8 cellular contexts compared by ENCODE assay signal in the genomic region with DNA sequence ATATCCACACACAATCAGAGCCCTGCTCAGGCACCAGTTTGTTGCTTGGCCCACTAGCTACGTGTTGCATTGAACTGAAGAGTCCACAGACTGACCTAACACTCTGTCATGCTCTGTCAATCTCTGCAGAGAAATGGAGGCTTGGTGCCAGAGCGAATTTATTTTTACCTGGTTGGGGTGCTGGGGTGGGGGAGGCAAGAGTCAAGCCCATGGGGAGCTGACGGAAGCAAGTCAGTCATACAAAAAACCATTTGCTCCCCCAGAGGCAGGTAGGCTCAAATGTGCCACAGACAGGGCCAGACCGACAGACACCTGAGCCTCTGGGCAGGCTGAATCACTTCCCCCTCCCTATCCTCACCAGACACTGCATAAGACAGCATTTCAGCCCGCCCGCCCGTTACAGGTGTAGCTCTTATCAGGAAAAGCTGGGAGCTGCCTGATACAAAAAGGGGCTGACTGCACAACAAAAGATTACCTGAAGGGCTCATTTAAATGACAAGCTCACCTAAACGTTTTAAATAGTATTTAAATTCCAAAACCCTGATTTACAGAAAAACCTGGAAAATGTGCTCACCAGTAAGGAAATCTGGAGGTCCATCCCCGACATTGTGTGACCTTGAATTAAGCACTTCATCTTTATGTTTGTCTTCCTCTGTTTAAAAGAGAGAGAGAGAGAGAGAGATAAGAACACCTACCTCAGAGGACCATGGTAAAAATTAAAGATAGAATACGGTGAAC. TPM values are rescaled to one million over a fixed set of nuclear protein-coding genes. Genes with fewer than 3 reads are reported as not detected.
DNase-seq lines count a peak whose midpoint lies in the region.

No MANE protein-coding gene starts in this region.

- no peak overlapping the region for H2BK12ac ChIP-seq in neuronal stem cell (ENCODE audit: low read length)

- H3K4me3 ChIP-seq in esophagus (ENCODE audit: low read depth in 1 of 2, low read length in 2 of 2) (peak overlapping the region; percentile 8 to 76), neuronal stem cell (ENCODE audit: low read length in 2 of 2) (peak overlapping the region in 1 of 2 donors; percentile 97)

- no peak overlapping the region for H2BK15ac ChIP-seq in neuronal stem cell (ENCODE audit: low read length)

- H2AK5ac ChIP-seq in neuronal stem cell (ENCODE audit: low read depth, low read length) = peak overlapping the region; percentile 77

- H2AFZ ChIP-seq in neuronal stem cell (ENCODE audit: low read length) = peak overlapping the region; percentile 96

- no peak overlapping the region for H3K23ac ChIP-seq in neuronal stem cell (ENCODE audit: low read depth, low read length, poor library complexity)

- H4K8ac ChIP-seq in neuronal stem cell (ENCODE audit: low read depth, low read length) = no peak overlapping the region

- H3K36me3 ChIP-seq in ES-I3 (ENCODE audit: insufficient read depth, low read length) (peaks cover 26% of the 10 kb centered on the region), esophagus (ENCODE audit: control insufficient read depth in 2 of 2, insufficient read depth in 2 of 2, low read length in 1 of 2) (peaks cover 0 to 7% of the 10 kb centered on the region in 2 donors), neuronal stem cell (replicated peaks in 1 of 2; ENCODE audit: control insufficient read depth in 2 of 2, insufficient read depth in 2 of 2, low read length in 2 of 2) (peaks cover 15 to 69% of the 10 kb centered on the region in 2 donors)

- no peak overlapping the region for H2BK5ac ChIP-seq in neuronal stem cell (ENCODE audit: low read length)

- H3K4me1 ChIP-seq in ES-I3 (ENCODE audit: insufficient read depth, low read length) (peaks cover 25% of the 10 kb centered on the region), esophagus (ENCODE audit: control insufficient read depth in 2 of 2, insufficient read depth in 2 of 2, low read length in 1 of 2) (peaks cover 0 to 5% of the 10 kb centered on the region in 2 donors), neuronal stem cell (ENCODE audit: control insufficient read depth in 2 of 2, insufficient read depth in 1 of 2, low read depth in 1 of 2, low read length in 2 of 2) (peaks cover 14 to 21% of the 10 kb centered on the region in 2 donors)

- 20 to 21% methylated on average over 10 of the region's 10 CpGs for WGBS in esophagus, 2 donors
- no CpG with 5 or more reads among the region's 10 CpGs for WGBS in neuronal stem cell (ENCODE audit: extremely low coverage in 2 of 2, insufficient read length in 2 of 2, insufficient replicate concordance in 1 of 2), 2 donors

- peak overlapping the region; percentile 31 for H3K4me2 ChIP-seq in neuronal stem cell (ENCODE audit: insufficient read depth, low read length, poor library complexity, severe bottlenecking)

- in situ Hi-C loops in KBM-7 (cut with MboI; ENCODE audit: low pct_unique_long_range_greater_than_20kb, low sequenced_read_pairs) = loop anchor here (10.0 kb wide), 1 partner anchor 50 kb away; no protein-coding TSS in a partner anchor

- H2BK120ac ChIP-seq in neuronal stem cell (ENCODE audit: low read depth, low read length) = no peak overlapping the region

- H3K14ac ChIP-seq in neuronal stem cell (ENCODE audit: low read length) = no peak overlapping the region

- H4K91ac ChIP-seq in neuronal stem cell (ENCODE audit: low read depth, low read length, poor library complexity) = no peak overlapping the region

- DNase-seq in NCI-H2081 (lab: John Stamatoyannopoulos, UW) = peak; percentile 60 to 68
- peak; percentile 76 for DNase-seq in activated CD8-positive, alpha-beta memory T cell treated with anti-CD3 and anti-CD28 coated beads, Interleukin-2, amount 50 U/mL, for 48 hours
- no peak for DNase-seq in neuronal stem cell (ENCODE audit: low spot score)
- DNase-seq in ureter (ENCODE audit: low spot score) = peak; percentile 61
- no peak for DNase-seq in AG08396 (ENCODE audit: low spot score)
- DNase-seq in KBM-7 = no peak

- H3K27ac ChIP-seq in esophagus (ENCODE audit: low read depth in 2 of 2, low read length in 1 of 2) = peak overlapping the region; percentile 99 to 100
- peak overlapping the region; percentile 99 for H3K27ac ChIP-seq in neuronal stem cell (replicated peaks; ENCODE audit: low read length)

- H3K9me3 ChIP-seq in ES-I3 (ENCODE audit: control insufficient read depth, insufficient read depth, low read length) (no peaks in the 10 kb centered on the region; the same call in 1 of the 2 replicates), esophagus (ENCODE audit: control insufficient read depth in 2 of 2, insufficient read depth in 1 of 2, low read depth in 1 of 2, low read length in 1 of 2) (no peaks in the 10 kb centered on the region), neuronal stem cell (replicated peaks in 1 of 2; ENCODE audit: control insufficient read depth in 2 of 2, insufficient read depth in 1 of 2, low read depth in 1 of 2, low read length in 2 of 2) (no peaks in the 10 kb centered on the region)

- peak overlapping the region; percentile 100 for H3K9ac ChIP-seq in ES-I3 (ENCODE audit: low read depth, low read length)
- H3K9ac ChIP-seq in neuronal stem cell (ENCODE audit: low read depth, low read length, poor library complexity) = peak overlapping the region; percentile 46

- H3K79me1 ChIP-seq in neuronal stem cell (ENCODE audit: low read depth, low read length) = peaks cover 2% of the 10 kb centered on the region

- H3K18ac ChIP-seq in neuronal stem cell (ENCODE audit: low read length) = peak overlapping the region; percentile 76

- no peak overlapping the region for H3K4ac ChIP-seq in neuronal stem cell (ENCODE audit: low read length)

- H3K27me3 ChIP-seq in esophagus (ENCODE audit: control insufficient read depth in 1 of 2, insufficient read depth in 2 of 2, low read length in 2 of 2) (no peaks in the 10 kb centered on the region), neuronal stem cell (ENCODE audit: control insufficient read depth in 3 of 3, insufficient read depth in 3 of 3, low read depth in 1 of 3, low read length in 3 of 3) (no peaks in the 10 kb centered on the region)

RNA-seq across cellular contexts. Expression of a gene that starts 2.1 kb away (rescaled TPM):
- 100 to 1,000 TPM; 314 to 323 TPM for polyA plus RNA-seq in esophagus
- polyA plus RNA-seq in neuronal stem cell (2013, experiment 1 of 2) = 359 TPM
- polyA plus RNA-seq in neuronal stem cell (2013, experiment 2 of 2) = 357 TPM
- total RNA-seq in ureter = 284 TPM

Comparison
In these comparisons a context has a peak if more than half of its experiments do, and no peak if none do; other contexts are left out.
1. DNase-seq: peak in NCI-H2081 (2 of 2), activated CD8-positive, alpha-beta memory T cell treated with anti-CD3 and anti-CD28 coated beads, Interleukin-2, amount 50 U/mL, for 48 hours (single experiment) and ureter (single experiment); none in neuronal stem cell (single experiment), AG08396 (single experiment) and KBM-7 (single experiment).